Comparison of ENCODE assay signal across 9 cellular contexts in genomic region chr1:99851850-99852454, GRCh38.
DNase-seq lines count a peak whose midpoint lies in the region; ATAC-seq lines count a peak whose summit lies in the region.
"Had no signal": no experiment of that assay in that cellular context is flagged by ENCODE, and none has a peak within 500 bp of the region (broad histone marks: within the 10 kb centered on the region; RNA-seq: fewer than 3 reads in every experiment).

No MANE protein-coding gene starts in this region.

- no peak for ATAC-seq in stimulated activated naive CD8-positive, alpha-beta T cell treated with anti-CD3 and anti-CD28 coated beads, Interleukin-15, Interleukin-2, amounts not matched to agents 100 U/mL and 50 U/mL, for 24 hours
- no peak for ATAC-seq in HG03342 (IDR thresholded peaks at IDR 0.05; ENCODE audit: unreplicated experiment)

- H3K9ac ChIP-seq in adipocyte (ENCODE audit: low read length), result peak overlapping the region; percentile 89

- no peak for DNase-seq in stimulated activated naive CD8-positive, alpha-beta T cell treated with anti-CD3 and anti-CD28 coated beads, Interleukin-15, Interleukin-2, amounts not matched to agents 100 U/mL and 50 U/mL, for 24 hours
- DNase-seq in adipocyte (ENCODE audit: low read depth), result no peak
- no peak for DNase-seq in NCI-H510A (lab: John Stamatoyannopoulos, UW)
- DNase-seq in NCI-H748 treated with DMSO at 0.1 percent for 48 hours (lab: John Stamatoyannopoulos, UW), result no peak
- no peak for DNase-seq in kidney glomerular epithelial cell (lab: John Stamatoyannopoulos, UW)
- DNase-seq: activated CD4-positive, alpha-beta T cell treated with anti-CD3 and anti-CD28 coated beads for 4 hours had no signal

- no peaks in the 10 kb centered on the region for H3K9me3 ChIP-seq in adipocyte (ENCODE audit: control insufficient read depth, low read length)
- no peaks in the 10 kb centered on the region for H3K9me3 ChIP-seq in muscle layer of duodenum (ENCODE audit: control insufficient read depth in 1 of 2, low read length in 2 of 2)

- H3K36me3 ChIP-seq in adipocyte (ENCODE audit: control insufficient read depth, insufficient read depth, low read length, severe bottlenecking) (no peaks in the 10 kb centered on the region), muscle layer of duodenum (ENCODE audit: control insufficient read depth in 1 of 2, insufficient read depth in 2 of 2, low read length in 2 of 2) (no peaks in the 10 kb centered on the region)

- H3K27ac ChIP-seq in muscle layer of duodenum (ENCODE audit: low read length), result peak overlapping the region; percentile 90

- H3K4me1 Mint-ChIP-seq in stimulated activated naive CD8-positive, alpha-beta T cell treated with anti-CD3 and anti-CD28 coated beads, Interleukin-15, Interleukin-2, amounts not matched to agents 100 ng/mL and 50 ng/mL, for 24 hours (ENCODE audit: low read depth), result peaks cover 28% of the 10 kb centered on the region

- peak overlapping the region; percentile 51 for H3K4me3 Mint-ChIP-seq in stimulated activated naive CD8-positive, alpha-beta T cell treated with anti-CD3 and anti-CD28 coated beads, Interleukin-15, Interleukin-2, amounts not matched to agents 100 ng/mL and 50 ng/mL, for 24 hours

- peaks cover 22% of the 10 kb centered on the region for H3K36me3 Mint-ChIP-seq in stimulated activated naive CD8-positive, alpha-beta T cell treated with anti-CD3 and anti-CD28 coated beads, Interleukin-15, Interleukin-2, amounts not matched to agents 100 ng/mL and 50 ng/mL, for 24 hours (ENCODE audit: low read depth)

- no peaks in the 10 kb centered on the region for H3K27me3 Mint-ChIP-seq in stimulated activated naive CD8-positive, alpha-beta T cell treated with anti-CD3 and anti-CD28 coated beads, Interleukin-15, Interleukin-2, amounts not matched to agents 100 ng/mL and 50 ng/mL, for 24 hours

- peaks cover 26% of the 10 kb centered on the region for H3K4me1 ChIP-seq in adipocyte (ENCODE audit: control insufficient read depth, insufficient read depth, low read length)
- H3K4me1 ChIP-seq in muscle layer of duodenum (ENCODE audit: control insufficient read depth in 1 of 2, insufficient read depth in 2 of 2, low read length in 2 of 2), result peaks cover 0 to 26% of the 10 kb centered on the region in 2 donors

- H3K27me3 ChIP-seq in adipocyte (replicated peaks; ENCODE audit: control insufficient read depth, insufficient read depth, low read length) (no peaks in the 10 kb centered on the region), muscle layer of duodenum (ENCODE audit: low read depth, low read length) (no peaks in the 10 kb centered on the region)

- no peaks in the 10 kb centered on the region for H3K9me3 Mint-ChIP-seq in stimulated activated naive CD8-positive, alpha-beta T cell treated with anti-CD3 and anti-CD28 coated beads, Interleukin-15, Interleukin-2, amounts not matched to agents 100 ng/mL and 50 ng/mL, for 24 hours

- H3K27ac Mint-ChIP-seq in stimulated activated naive CD8-positive, alpha-beta T cell treated with anti-CD3 and anti-CD28 coated beads, Interleukin-15, Interleukin-2, amounts not matched to agents 100 ng/mL and 50 ng/mL, for 24 hours, result no peak overlapping the region

- H3K4me3 ChIP-seq in adipocyte (ENCODE audit: low read length), result peak overlapping the region; percentile 90
- peak overlapping the region; percentile 92 to 96 for H3K4me3 ChIP-seq in muscle layer of duodenum (ENCODE audit: low read depth in 1 of 2, low read length in 2 of 2)
